ENCODE assay signal across 12 cellular contexts in the genomic region with DNA sequence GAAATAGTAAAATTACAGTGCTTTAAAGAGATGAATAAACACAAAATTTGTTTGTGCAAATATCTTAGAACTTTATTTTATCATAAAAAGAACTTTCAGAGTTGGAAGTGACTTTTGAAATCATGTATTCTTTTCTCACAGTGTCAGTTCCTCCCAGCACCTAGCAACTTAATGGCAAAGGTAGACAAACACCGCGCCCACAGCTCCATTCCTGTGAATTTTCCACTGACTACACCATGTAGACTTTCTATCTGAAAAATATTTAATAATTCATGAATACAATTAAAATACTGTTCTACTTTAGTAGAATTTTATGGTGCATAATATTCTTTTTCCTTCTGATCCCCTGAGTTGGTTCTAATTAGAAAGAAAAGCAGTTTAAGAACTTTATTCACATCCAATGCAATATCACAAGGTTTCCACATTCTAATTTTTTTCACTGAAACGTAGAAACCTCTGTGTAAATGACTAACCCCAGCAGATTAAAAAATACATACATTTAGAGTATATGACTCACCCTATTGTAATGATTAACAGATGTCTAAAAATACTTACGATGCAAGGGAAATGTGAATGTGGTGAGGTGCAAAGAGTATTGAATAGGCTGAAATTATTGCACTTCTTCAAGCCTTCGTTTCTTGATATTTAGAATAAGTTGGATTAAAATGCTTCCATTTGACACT.
DNase-seq lines count a peak whose midpoint lies in the region; ATAC-seq, FAIRE-seq and TF ChIP-seq lines count a peak whose summit lies in the region.
"Had no signal": no experiment of that assay in that cellular context is flagged by ENCODE, and none has a peak within 500 bp of the region (broad histone marks: within the 10 kb centered on the region; RNA-seq: fewer than 3 reads in every experiment).

No MANE protein-coding gene starts in this region.

- intact Hi-C loops in uterus (cut with DNase I; ENCODE audit: low total_unique reads) = no loop called here

- H3K36me3 ChIP-seq in astrocyte (ENCODE audit: insufficient read depth, low read length) (no peaks in the 10 kb centered on the region), uterus (no peaks in the 10 kb centered on the region)
- H3K36me3 ChIP-seq: gastroesophageal sphincter, ovary had no signal

- no peak for TF ChIP-seq CTCF in AG10803 (conservative IDR thresholded peaks at IDR 0.05; ENCODE audit: low read length)
- no peak for TF ChIP-seq CTCF in astrocyte (IDR thresholded peaks at IDR 0.05; ENCODE audit: insufficient read depth, low read depth, low read length)
- no peak for TF ChIP-seq CTCF in uterus (IDR thresholded peaks at IDR 0.05)

- no peaks in the 10 kb centered on the region for H3K27me3 Mint-ChIP-seq in astrocyte (ENCODE audit: low read depth, unreplicated experiment)

- H3K27ac ChIP-seq in astrocyte (ENCODE audit: low read depth, low read length) (peak overlapping the region; percentile 53), uterus (no peak overlapping the region)
- H3K27ac ChIP-seq: gastroesophageal sphincter, ovary had no signal

- no peak overlapping the region for H3K4me3 ChIP-seq in AG10803 (ENCODE audit: low read length)
- H3K4me3 ChIP-seq in astrocyte (ENCODE audit: insufficient read depth, low read depth, low read length) = no peak overlapping the region
- H3K4me3 ChIP-seq in uterus = no peak overlapping the region
- H3K4me3 ChIP-seq: gastroesophageal sphincter, ovary had no signal

- H3K79me2 ChIP-seq in astrocyte (ENCODE audit: insufficient read depth, low read length) = no peaks in the 10 kb centered on the region

- peak overlapping the region; percentile 33 for H3K9ac ChIP-seq in astrocyte (ENCODE audit: low read length)

- peaks cover 21% of the 10 kb centered on the region for H3K4me1 Mint-ChIP-seq in astrocyte (ENCODE audit: low read depth, unreplicated experiment)

- H3K27ac Mint-ChIP-seq in astrocyte (ENCODE audit: unreplicated experiment) = no peak overlapping the region

- ATAC-seq in GM19468 (IDR thresholded peaks at IDR 0.05; ENCODE audit: extremely low read depth, unreplicated experiment) = peak; percentile 80
- ATAC-seq in HG03095 (IDR thresholded peaks at IDR 0.05; ENCODE audit: unreplicated experiment) = peak; percentile 74
- ATAC-seq: gastroesophageal sphincter, HCT116 had no signal

- H3K9me3 ChIP-seq in astrocyte (ENCODE audit: insufficient read depth, low read depth, low read length) = no peaks in the 10 kb centered on the region
- no peaks in the 10 kb centered on the region for H3K9me3 ChIP-seq in uterus
- H3K9me3 ChIP-seq: gastroesophageal sphincter, ovary had no signal

- H4K20me1 ChIP-seq in astrocyte (ENCODE audit: insufficient read depth, low read length) = no peaks in the 10 kb centered on the region

- no peak overlapping the region for H2AFZ ChIP-seq in astrocyte (ENCODE audit: low read depth, low read length)

- no peak for FAIRE-seq in astrocyte (lab: Jason Lieb, UNC)

- H3K4me1 ChIP-seq in astrocyte (ENCODE audit: insufficient read depth, low read length) = no peaks in the 10 kb centered on the region
- H3K4me1 ChIP-seq in uterus = no peaks in the 10 kb centered on the region
- H3K4me1 ChIP-seq: gastroesophageal sphincter had no signal

- no peaks in the 10 kb centered on the region for H3K9me3 Mint-ChIP-seq in astrocyte (ENCODE audit: unreplicated experiment)

- no peak for TF ChIP-seq POLR2A in uterus (IDR thresholded peaks at IDR 0.05)

- H3K4me3 Mint-ChIP-seq in astrocyte (ENCODE audit: unreplicated experiment) = no peak overlapping the region

- DNase-seq in AG10803 (ENCODE audit: low read depth) = peak; percentile 15
- DNase-seq in astrocyte (ENCODE audit: low read depth) = peak; percentile 63
- no peak for DNase-seq in stimulated activated CD4-positive, alpha-beta T cell treated with anti-CD3 and anti-CD28 coated beads, Interleukin-1b, Interleukin-23, amount 100 ng/mL, for 48 hours
- DNase-seq in NCI-H2171 (lab: John Stamatoyannopoulos, UW) = no peak
- no peak for DNase-seq in NCI-H524 treated with DMSO at 0.1 percent for 48 hours (lab: John Stamatoyannopoulos, UW)
- no peak for DNase-seq in uterus
- DNase-seq: activated T-cell treated with anti-CD3 and anti-CD28 coated beads, Interleukin-2, amount 50 U/mL, for 1 hour; ovary had no signal

- peak overlapping the region; percentile 69 for H3K4me2 ChIP-seq in astrocyte (ENCODE audit: low read length)

- H3K36me3 Mint-ChIP-seq in astrocyte (ENCODE audit: low read depth, unreplicated experiment) = no peaks in the 10 kb centered on the region

- H3K27me3 ChIP-seq in astrocyte (ENCODE audit: insufficient read depth, low read length) = no peaks in the 10 kb centered on the region
- no peaks in the 10 kb centered on the region for H3K27me3 ChIP-seq in uterus
- H3K27me3 ChIP-seq: gastroesophageal sphincter, ovary had no signal

Comparison
In these comparisons a context has a peak if more than half of its experiments do, and no peak if none do; other contexts are left out.
1. DNase-seq: peak in AG10803 (single experiment) and astrocyte (single experiment); none in stimulated activated CD4-positive, alpha-beta T cell treated with anti-CD3 and anti-CD28 coated beads, Interleukin-1b, Interleukin-23, amount 100 ng/mL, for 48 hours (single experiment), NCI-H2171 (single experiment), NCI-H524 treated with DMSO at 0.1 percent for 48 hours (single experiment) and uterus (0 of 2).